Comparison of ENCODE assay signal across 11 cellular contexts in genomic region chr19:58350871-58351557, GRCh38. TPM values are rescaled to one million over a fixed set of nuclear protein-coding genes. Genes with fewer than 3 reads are reported as not detected.
"Had no signal": no experiment of that assay in that cellular context is flagged by ENCODE, and none has a peak within 500 bp of the region (broad histone marks: within the 10 kb centered on the region; RNA-seq: fewer than 3 reads in every experiment).

No MANE protein-coding gene starts in this region.

- H3K27me3 ChIP-seq: ascending aorta had no signal

- DNase-seq: activated B cell treated with CpG ODN at 0.5 μM for 24 hours; activated CD4-positive, alpha-beta T cell treated with anti-CD3 and anti-CD28 coated beads, Interleukin-2, amount 50 U/mL, for 1 hour; activated gamma-delta T cell; activated T-cell treated with anti-CD3 and anti-CD28 coated beads, Interleukin-2, amount 50 U/mL, for 24 hours; foreskin keratinocyte; left lung; spleen; stimulated activated CD4-positive, alpha-beta T cell treated with anti-CD3 and anti-CD28 coated beads, Interleukin-1b, Interleukin-23, amount 100 ng/mL, for 48 hours; stimulated activated naive CD4-positive, alpha-beta T cell had no signal

- H3K9me3 ChIP-seq: ascending aorta, left lung, spleen had no signal

- H3K36me3 ChIP-seq: ascending aorta had no signal

- H3K4me3 ChIP-seq: ascending aorta, left lung had no signal

- ATAC-seq: foreskin keratinocyte, left lung, sciatic nerve had no signal

- H3K27ac ChIP-seq: ascending aorta, foreskin keratinocyte, left lung, spleen had no signal

RNA-seq across cellular contexts. Expression of gene ZNF497, which starts 11.5 kb away (rescaled TPM):
- total RNA-seq: ascending aorta had no signal

RNA-seq across cellular contexts. Expression of gene ZNF837, which starts 29.8 kb away (rescaled TPM):
- total RNA-seq: ascending aorta had no signal
